Comparison of ENCODE assay signal across 13 cellular contexts in genomic region chr10:123133511-123133910, GRCh38. TPM values are rescaled to one million over a fixed set of nuclear protein-coding genes. Genes with fewer than 3 reads are reported as not detected.
A peak's percentile ranks its signal among the peaks of the same experiment; 100 is the strongest.
DNase-seq lines count a peak whose midpoint lies in the region; ATAC-seq, FAIRE-seq and TF ChIP-seq lines count a peak whose summit lies in the region.
"Had no signal": no experiment of that assay in that cellular context is flagged by ENCODE, and none has a peak within 500 bp of the region (broad histone marks: within the 10 kb centered on the region; RNA-seq: fewer than 3 reads in every experiment).

No MANE protein-coding gene starts in this region.

- H3K18ac ChIP-seq in H1 (ENCODE audit: extremely low read depth, low read length): peak overlapping the region; percentile 52; the same call in 1 of the 2 replicates

- H4K20me1 ChIP-seq in H1 (replicated peaks in 1 of 2; ENCODE audit: control insufficient read depth in 1 of 2, insufficient read depth in 2 of 2, low read length in 2 of 2): peaks cover 0 to 6% of the 10 kb centered on the region in 2 experiments

- H3K56ac ChIP-seq in H1 (replicated peaks; ENCODE audit: insufficient read length, low read depth, low read length): no peak overlapping the region

- H3K4ac ChIP-seq in H1 (replicated peaks; ENCODE audit: insufficient read length, low read depth, low read length): no peak overlapping the region

- H3K27ac Mint-ChIP-seq in activated CD4-positive, alpha-beta memory T cell treated with anti-CD3 and anti-CD28 coated beads, Interleukin-2, amount 10 ng/mL, durations not matched to agents 7 days and 5 days: no peak overlapping the region
- no peak overlapping the region for H3K27ac Mint-ChIP-seq in activated CD4-positive, alpha-beta memory T cell treated with anti-CD3 and anti-CD28 coated beads for 36 hours
- H3K27ac Mint-ChIP-seq in natural killer cell: no peak overlapping the region

- H3K27ac ChIP-seq in HUES6 (ENCODE audit: low read depth, low read length) (no peak overlapping the region), H1 (ENCODE audit: low read depth, low read length) (no peak overlapping the region)
- H3K27ac ChIP-seq: vagina had no signal

- peaks cover 3% of the 10 kb centered on the region for H3K36me3 Mint-ChIP-seq in activated CD4-positive, alpha-beta memory T cell treated with anti-CD3 and anti-CD28 coated beads, Interleukin-2, amount 10 ng/mL, durations not matched to agents 7 days and 5 days (ENCODE audit: low read depth)
- peaks cover 2% of the 10 kb centered on the region for H3K36me3 Mint-ChIP-seq in activated CD4-positive, alpha-beta memory T cell treated with anti-CD3 and anti-CD28 coated beads for 36 hours
- no peaks in the 10 kb centered on the region for H3K36me3 Mint-ChIP-seq in natural killer cell

- H2BK20ac ChIP-seq in H1 (ENCODE audit: low read length): no peak overlapping the region

- peaks cover 3% of the 10 kb centered on the region; the same call in 1 of the 2 replicates for H3K9me3 ChIP-seq in HUES6 (ENCODE audit: control insufficient read depth, insufficient read depth, low read depth, low read length)
- no peaks in the 10 kb centered on the region for H3K9me3 ChIP-seq in H1 (ENCODE audit: insufficient read depth in 2 of 2, low read depth in 1 of 2, low read length in 1 of 2)
- H3K9me3 ChIP-seq: vagina had no signal

- no peak overlapping the region for H3K9ac ChIP-seq in HUES6 (ENCODE audit: low read length)
- no peak overlapping the region for H3K9ac ChIP-seq in H1 (replicated peaks in 1 of 4; ENCODE audit: extremely low read depth in 1 of 4, low read depth in 3 of 4, low read length in 3 of 4)

- H3K23me2 ChIP-seq in H1 (ENCODE audit: low read depth, low read length): peaks cover 21% of the 10 kb centered on the region; the same call in 1 of the 2 replicates

- no peaks in the 10 kb centered on the region for H3K79me1 ChIP-seq in H1 (ENCODE audit: low read depth, low read length)

- peak overlapping the region; percentile 48 to 95 for H3K4me2 ChIP-seq in H1 (ENCODE audit: insufficient read depth in 1 of 2, low read depth in 2 of 2, low read length in 2 of 2)

- TF ChIP-seq CTCF in H1 (IDR thresholded peaks at IDR 0.05; ENCODE audit: control extremely low read depth in 1 of 3, insufficient read depth in 1 of 3, low read depth in 1 of 3, low read length in 3 of 3) (no peak), natural killer cell (IDR thresholded peaks at IDR 0.05) (no peak)

- H3K27me3 Mint-ChIP-seq in activated CD4-positive, alpha-beta memory T cell treated with anti-CD3 and anti-CD28 coated beads, Interleukin-2, amount 10 ng/mL, durations not matched to agents 7 days and 5 days: peaks cover 76% of the 10 kb centered on the region
- H3K27me3 Mint-ChIP-seq in activated CD4-positive, alpha-beta memory T cell treated with anti-CD3 and anti-CD28 coated beads for 36 hours: peaks cover 62% of the 10 kb centered on the region
- peaks cover 51 to 73% of the 10 kb centered on the region in 2 donors for H3K27me3 Mint-ChIP-seq in natural killer cell (ENCODE audit: low read depth in 2 of 2)

- H3K4me1 ChIP-seq in HUES6 (ENCODE audit: control insufficient read depth, insufficient read depth, low read length): peaks cover 27% of the 10 kb centered on the region
- peaks cover 7 to 36% (median 22%) of the 10 kb centered on the region in 4 experiments for H3K4me1 ChIP-seq in H1 (replicated peaks in 1 of 4; ENCODE audit: control insufficient read depth in 3 of 4, insufficient read depth in 4 of 4, low read length in 3 of 4)

- H2BK15ac ChIP-seq in H1 (ENCODE audit: low read length): no peak overlapping the region

- POLR2A ChIA-PET in activated CD4-positive, alpha-beta memory T cell treated with anti-CD3 and anti-CD28 coated beads, Interleukin-2, amount 10 ng/mL, durations not matched to agents 7 days and 5 days (lab: Charles Lee): interaction anchor here (1.9 kb wide), 1 partner anchor 12 kb away, joined by 4 read pairs; no protein-coding TSS in a partner anchor
- POLR2A ChIA-PET in activated CD4-positive, alpha-beta memory T cell treated with anti-CD3 and anti-CD28 coated beads for 36 hours (lab: Charles Lee): interaction anchor here (1.8 kb wide), 1 partner anchor 21 kb away, joined by 6 read pairs; the partner anchor contains the start of gene BUB3
- POLR2A ChIA-PET in H1 (lab: Charles Lee; ENCODE audit: partially characterized antibody): interaction anchor here (0.9 to 2.8 kb wide), 5 partner anchors 8 to 22 kb away, joined by 3 to 35 read pairs (median 6); partner anchors contain the start of gene HMX2

- H4K5ac ChIP-seq in H1 (ENCODE audit: insufficient read length, low read depth, low read length): no peak overlapping the region

- 1% methylated on average over 25 of the region's 25 CpGs; no CpG with 5 or more reads in 1 of the 2 experiments for WGBS in H1 (ENCODE audit: extremely low coverage in 1 of 2, insufficient coverage in 1 of 2, insufficient read length in 1 of 2, insufficient replicate concordance in 2 of 2, low coverage in 1 of 2, low lambda C conversion rate in 2 of 2, missing lambda C conversion rate in 1 of 2), 2 experiments

- H4K8ac ChIP-seq in H1 (ENCODE audit: extremely low read depth, insufficient read depth, low read length): no peak overlapping the region; the same call in 1 of the 2 replicates

- no peak overlapping the region for H2AFZ ChIP-seq in H1 (ENCODE audit: low read length)

- H3K36me3 ChIP-seq in HUES6 (ENCODE audit: control insufficient read depth, insufficient read depth, low read length): no peaks in the 10 kb centered on the region
- no peaks in the 10 kb centered on the region; a peak in 1 of 8 replicates for H3K36me3 ChIP-seq in H1 (ENCODE audit: control insufficient read depth in 2 of 4, insufficient read depth in 4 of 4, low read length in 3 of 4)
- H3K36me3 ChIP-seq: vagina had no signal

- H3K79me2 ChIP-seq in H1 (ENCODE audit: control insufficient read depth in 1 of 2, insufficient read depth in 2 of 2, low read length in 2 of 2): no peaks in the 10 kb centered on the region

- H2BK120ac ChIP-seq in H1 (replicated peaks; ENCODE audit: low read depth, low read length): no peak overlapping the region

- H3K14ac ChIP-seq in H1 (ENCODE audit: insufficient read length): no peak overlapping the region

- CTCF ChIA-PET in activated CD4-positive, alpha-beta memory T cell treated with anti-CD3 and anti-CD28 coated beads, Interleukin-2, amount 10 ng/mL, durations not matched to agents 7 days and 5 days (lab: Charles Lee): interaction anchor here (1.3 to 2.5 kb wide), 6 partner anchors 15 to 425 kb away, joined by 3 to 13 read pairs (median 4); partner anchors contain the start of gene BUB3
- CTCF ChIA-PET in activated CD4-positive, alpha-beta memory T cell treated with anti-CD3 and anti-CD28 coated beads for 36 hours (lab: Charles Lee): interaction anchor here (0.6 to 3.6 kb wide), 14 partner anchors 9 to 568 kb away, joined by 3 to 24 read pairs (median 4); partner anchors contain the start of gene BUB3
- CTCF ChIA-PET in H1 (lab: Charles Lee; ENCODE audit: partially characterized antibody): interaction anchor here (0.6 to 4.4 kb wide), 26 partner anchors 10 to 674 kb away, joined by 3 to 35 read pairs (median 4); partner anchors contain the start of gene BUB3

- H3K23ac ChIP-seq in H1 (ENCODE audit: insufficient read length): no peak overlapping the region

- H3K4me3 Mint-ChIP-seq in activated CD4-positive, alpha-beta memory T cell treated with anti-CD3 and anti-CD28 coated beads, Interleukin-2, amount 10 ng/mL, durations not matched to agents 7 days and 5 days: peak overlapping the region; percentile 35
- no peak overlapping the region for H3K4me3 Mint-ChIP-seq in activated CD4-positive, alpha-beta memory T cell treated with anti-CD3 and anti-CD28 coated beads for 36 hours
- no peak overlapping the region for H3K4me3 Mint-ChIP-seq in natural killer cell

- no peaks in the 10 kb centered on the region for H3K9me3 Mint-ChIP-seq in activated CD4-positive, alpha-beta memory T cell treated with anti-CD3 and anti-CD28 coated beads, Interleukin-2, amount 10 ng/mL, durations not matched to agents 7 days and 5 days
- no peaks in the 10 kb centered on the region for H3K9me3 Mint-ChIP-seq in activated CD4-positive, alpha-beta memory T cell treated with anti-CD3 and anti-CD28 coated beads for 36 hours
- H3K9me3 Mint-ChIP-seq in natural killer cell: no peaks in the 10 kb centered on the region
- H3K9me3 Mint-ChIP-seq: central memory CD8-positive, alpha-beta T cell had no signal

- TF ChIP-seq EP300 in H1 (IDR thresholded peaks at IDR 0.05; ENCODE audit: borderline replicate concordance in 1 of 2, low read depth in 2 of 2, low read length in 2 of 2): no peak

- H4K91ac ChIP-seq in H1 (replicated peaks; ENCODE audit: insufficient read length, low read length): no peak overlapping the region

- intact Hi-C loops in activated CD4-positive, alpha-beta memory T cell treated with anti-CD3 and anti-CD28 coated beads for 36 hours (cut with micrococcal nuclease): loop anchor here (1.0 to 10.0 kb wide), 7 partner anchors 11 to 1311 kb away; partner anchors contain the start of gene HMX2
- intact Hi-C loops in sciatic nerve (cut with DNase I): loop anchor here (5.0 kb wide), 1 partner anchor 424 kb away; no protein-coding TSS in a partner anchor
- intact Hi-C loops in natural killer cell (cut with micrococcal nuclease): loop anchor here (1.0 to 10.0 kb wide), 2 partner anchors 426 to 831 kb away; no protein-coding TSS in a partner anchor

- no peak for FAIRE-seq in H1 (lab: Jason Lieb, UNC)

- H3K27me3 ChIP-seq in HUES6 (ENCODE audit: control insufficient read depth, insufficient read depth, low read length) (peaks cover 100% of the 10 kb centered on the region), H1 (replicated peaks in 1 of 4; ENCODE audit: control insufficient read depth in 3 of 4, extremely low read depth in 1 of 4, insufficient read depth in 3 of 4, low read length in 3 of 4) (peaks cover 53 to 82% (median 72%) of the 10 kb centered on the region in 4 experiments)

- H2BK5ac ChIP-seq in H1 (ENCODE audit: low read depth, low read length): no peak overlapping the region

- DNase-seq in activated CD4-positive, alpha-beta memory T cell treated with anti-CD3 and anti-CD28 coated beads, Interleukin-2, amount 10 ng/mL, durations not matched to agents 7 days and 5 days: no peak
- no peak for DNase-seq in activated CD4-positive, alpha-beta memory T cell treated with anti-CD3 and anti-CD28 coated beads for 36 hours
- DNase-seq in H1 (ENCODE audit: low read depth in 1 of 2, low spot score in 2 of 2): no peak
- no peak for DNase-seq in sciatic nerve (ENCODE audit: low spot score)
- DNase-seq in natural killer cell: no peak
- no peak for DNase-seq in NCI-H774 (lab: John Stamatoyannopoulos, UW)

- TF ChIP-seq POLR2A in H1 (IDR thresholded peaks at IDR 0.05; ENCODE audit: control extremely low read depth in 1 of 2, low read depth in 2 of 2, low read length in 2 of 2): no peak

- H3K4me1 Mint-ChIP-seq in activated CD4-positive, alpha-beta memory T cell treated with anti-CD3 and anti-CD28 coated beads, Interleukin-2, amount 10 ng/mL, durations not matched to agents 7 days and 5 days: peaks cover 29% of the 10 kb centered on the region
- peaks cover 25% of the 10 kb centered on the region for H3K4me1 Mint-ChIP-seq in activated CD4-positive, alpha-beta memory T cell treated with anti-CD3 and anti-CD28 coated beads for 36 hours (ENCODE audit: low read depth)
- peaks cover 20 to 28% of the 10 kb centered on the region in 2 donors for H3K4me1 Mint-ChIP-seq in natural killer cell

- no peak overlapping the region for H2AK5ac ChIP-seq in H1 (ENCODE audit: low read depth, low read length)

- H3K4me3 ChIP-seq in HUES6 (ENCODE audit: low read depth, low read length) (peak overlapping the region; percentile 60), H1 (ENCODE audit: extremely low read depth in 1 of 4, insufficient read depth in 2 of 4, low read depth in 3 of 4, low read length in 4 of 4) (peak overlapping the region; percentile 18 to 59 (median 48); a peak in 7 of 8 replicates)

- ATAC-seq in sciatic nerve (peak; percentile 18), natural killer cell (no peak), GM18861 (IDR thresholded peaks at IDR 0.05; ENCODE audit: unreplicated experiment) (no peak)

- peak overlapping the region; percentile 5; the same call in 1 of the 2 replicates for H2BK12ac ChIP-seq in H1 (ENCODE audit: low read depth, low read length)

- TF ChIP-seq RAD21 in H1 (IDR thresholded peaks at IDR 0.05 in 1 of 2, conservative IDR thresholded peaks at IDR 0.05 in 1 of 2; ENCODE audit: low read depth in 2 of 2, low read length in 2 of 2): no peak

RNA-seq across cellular contexts. Expression of gene HMX3, which starts 2.3 kb away (rescaled TPM):
- not detected for total RNA-seq in activated CD4-positive, alpha-beta memory T cell treated with anti-CD3 and anti-CD28 coated beads, Interleukin-2, amount 10 ng/mL, durations not matched to agents 7 days and 5 days
- total RNA-seq in activated CD4-positive, alpha-beta memory T cell treated with anti-CD3 and anti-CD28 coated beads for 36 hours: under 1 TPM; 0.19 to 0.24 TPM
- total RNA-seq in H1 (2021; fragmentation: NEBNext Ultra II Directional; extraction: Animal tissue kit (Norgen Biotek cat#: 25700)): 0.27 TPM in 1 of 2 replicates, not detected in the other
- polyA plus RNA-seq in H1 (2011; rRNA removed): 0.05 and 0.25 TPM in 2 replicates
- 0.17 TPM for polyA plus RNA-seq in H1 (2011; cell fraction: cytosol; rRNA removed)
- 0.16 TPM for polyA plus RNA-seq in H1 (2011; cell fraction: nucleus; rRNA removed)
- polyA plus RNA-seq in H1 (2012, experiment 1 of 2): 0.16 TPM in 1 of 4 replicates, not detected in the others
- polyA plus RNA-seq in H1 (2012, experiment 2 of 2): not detected
- 0.14 TPM for polyA plus RNA-seq in H1 (2013, experiment 1 of 2)
- polyA plus RNA-seq in H1 (2013, experiment 2 of 2): 0.11 TPM
- polyA minus RNA-seq in H1 (2011; rRNA and poly(A)+ RNA removed): not detected in 2 replicates
- not detected for polyA minus RNA-seq in H1 (2011; cell fraction: cytosol; rRNA and poly(A)+ RNA removed)
- polyA minus RNA-seq in H1 (2011; cell fraction: nucleus; rRNA and poly(A)+ RNA removed): not detected
- total RNA-seq in sciatic nerve (not detected), natural killer cell (under 1 TPM in 1 of 3 donors, not detected in 2; 0.33 TPM)
- total RNA-seq: liver; T-helper 2 cell treated with Interferon-gamma antibody and Interleukin-4, amounts not matched to agents 100 ng/mL and 5 ng/mL, for 36 hours; vagina had no signal
- polyA plus RNA-seq: AG04450, liver had no signal

RNA-seq across cellular contexts. Expression of gene HMX2, which starts 14.4 kb away (rescaled TPM):
- not detected for total RNA-seq in activated CD4-positive, alpha-beta memory T cell treated with anti-CD3 and anti-CD28 coated beads, Interleukin-2, amount 10 ng/mL, durations not matched to agents 7 days and 5 days
- under 1 TPM; 0.31 to 0.43 TPM for total RNA-seq in activated CD4-positive, alpha-beta memory T cell treated with anti-CD3 and anti-CD28 coated beads for 36 hours
- total RNA-seq in H1 (2021; fragmentation: NEBNext Ultra II Directional; extraction: Animal tissue kit (Norgen Biotek cat#: 25700)): 1.3 and 2.0 TPM in 2 replicates
- 2.2 and 2.7 TPM in 2 replicates for polyA plus RNA-seq in H1 (2011; rRNA removed)
- 1.1 TPM for polyA plus RNA-seq in H1 (2011; cell fraction: cytosol; rRNA removed)
- polyA plus RNA-seq in H1 (2011; cell fraction: nucleus; rRNA removed): 0.97 TPM
- 0.64 to 1.5 TPM (median 1.2 TPM) in 4 replicates for polyA plus RNA-seq in H1 (2012, experiment 1 of 2)
- polyA plus RNA-seq in H1 (2012, experiment 2 of 2): 1.3 TPM
- polyA plus RNA-seq in H1 (2013, experiment 1 of 2): 5.4 TPM
- polyA plus RNA-seq in H1 (2013, experiment 2 of 2): 5.4 TPM
- polyA minus RNA-seq in H1 (2011; rRNA and poly(A)+ RNA removed): 0.17 and 0.35 TPM in 2 replicates
- 1.8 TPM for polyA minus RNA-seq in H1 (2011; cell fraction: cytosol; rRNA and poly(A)+ RNA removed)
- polyA minus RNA-seq in H1 (2011; cell fraction: nucleus; rRNA and poly(A)+ RNA removed): 0.90 TPM
- total RNA-seq in sciatic nerve (not detected), natural killer cell (not detected)
- total RNA-seq: liver; T-helper 2 cell treated with Interferon-gamma antibody and Interleukin-4, amounts not matched to agents 100 ng/mL and 5 ng/mL, for 36 hours; vagina had no signal
- polyA plus RNA-seq: AG04450, liver had no signal

RNA-seq across cellular contexts. Expression of gene BUB3, which starts 20.7 kb away (rescaled TPM):
- total RNA-seq in activated CD4-positive, alpha-beta memory T cell treated with anti-CD3 and anti-CD28 coated beads, Interleukin-2, amount 10 ng/mL, durations not matched to agents 7 days and 5 days: 100 to 1,000 TPM; 266 to 275 TPM
- total RNA-seq in activated CD4-positive, alpha-beta memory T cell treated with anti-CD3 and anti-CD28 coated beads for 36 hours: 100 to 1,000 TPM; 259 to 265 TPM
- 184 and 207 TPM in 2 replicates for total RNA-seq in H1 (2021; fragmentation: NEBNext Ultra II Directional; extraction: Animal tissue kit (Norgen Biotek cat#: 25700))
- polyA plus RNA-seq in H1 (2011; rRNA removed): 183 and 187 TPM in 2 replicates
- 273 TPM for polyA plus RNA-seq in H1 (2011; cell fraction: cytosol; rRNA removed)
- polyA plus RNA-seq in H1 (2011; cell fraction: nucleus; rRNA removed): 335 TPM
- polyA plus RNA-seq in H1 (2012, experiment 1 of 2): 205 to 238 TPM (median 210 TPM) in 4 replicates
- polyA plus RNA-seq in H1 (2012, experiment 2 of 2): 23.6 TPM
- 139 TPM for polyA plus RNA-seq in H1 (2013, experiment 1 of 2)
- polyA plus RNA-seq in H1 (2013, experiment 2 of 2): 140 TPM
- polyA minus RNA-seq in H1 (2011; rRNA and poly(A)+ RNA removed): 387 and 444 TPM in 2 replicates
- polyA minus RNA-seq in H1 (2011; cell fraction: cytosol; rRNA and poly(A)+ RNA removed): 179 TPM
- polyA minus RNA-seq in H1 (2011; cell fraction: nucleus; rRNA and poly(A)+ RNA removed): 286 TPM
- total RNA-seq in sciatic nerve (65.5 TPM), natural killer cell (100 to 1,000 TPM; 122 to 145 (median 125) TPM)
